9 cellular contexts compared by ENCODE assay signal in the genomic region with DNA sequence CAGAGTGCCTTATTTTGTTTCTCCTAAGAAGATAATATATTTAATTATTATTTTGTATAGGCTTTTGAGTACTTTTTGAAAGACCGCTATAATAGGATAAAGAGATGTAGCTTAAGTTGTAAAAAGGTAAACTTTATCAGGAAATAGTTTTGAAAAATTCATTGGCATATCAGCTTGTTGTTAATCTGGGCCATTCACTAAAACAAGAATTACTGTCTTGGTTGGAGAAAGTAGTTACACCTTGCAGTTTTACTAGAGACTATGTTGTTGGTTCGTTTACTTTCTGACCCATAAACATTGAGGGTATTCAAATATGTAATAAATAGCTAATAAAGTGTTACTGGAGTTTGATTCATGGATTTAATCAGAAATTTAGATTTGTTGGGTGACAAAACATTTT. TPM values are rescaled to one million over a fixed set of nuclear protein-coding genes. Genes with fewer than 3 reads are reported as not detected.
A peak's percentile ranks its signal among the peaks of the same experiment; 100 is the strongest.
DNase-seq lines count a peak whose midpoint lies in the region; ATAC-seq and TF ChIP-seq lines count a peak whose summit lies in the region.
"Had no signal": no experiment of that assay in that cellular context is flagged by ENCODE, and none has a peak within 500 bp of the region (broad histone marks: within the 10 kb centered on the region; RNA-seq: fewer than 3 reads in every experiment).

No MANE protein-coding gene starts in this region.

- H3K27ac ChIP-seq in suprapubic skin (no peak overlapping the region), upper lobe of left lung (peak overlapping the region in 1 of 4 donors; percentile 90)

- no peak overlapping the region for H3K9ac ChIP-seq in iPS-15b (ENCODE audit: low read depth, low read length)

- peak overlapping the region; percentile 45 for H3K27ac Mint-ChIP-seq in activated T-helper 1 cell treated with anti-CD3 and anti-CD28 coated beads, Interleukin-12 subunit alpha, Interleukin-12 subunit beta, Interleukin-2, Interleukin-4 antibody, amounts not matched to agents 30 ng/mL and 10 ng/mL and 1 ng/mL, durations not matched to agents 14 hours and 24 hours and 36 hours

- H3K4me1 ChIP-seq in iPS-15b (ENCODE audit: control insufficient read depth, insufficient read depth, low read length) (peaks cover 3% of the 10 kb centered on the region), suprapubic skin (peaks cover 52% of the 10 kb centered on the region), upper lobe of left lung (peaks cover 40 to 67% (median 48%) of the 10 kb centered on the region in 4 donors)

- no peaks in the 10 kb centered on the region for H3K9me3 ChIP-seq in iPS-15b (ENCODE audit: control insufficient read depth, insufficient read depth, low read length)
- H3K9me3 ChIP-seq in suprapubic skin, result no peaks in the 10 kb centered on the region
- no peaks in the 10 kb centered on the region for H3K9me3 ChIP-seq in upper lobe of left lung

- H3K36me3 Mint-ChIP-seq in activated T-cell treated with anti-CD3 and anti-CD28 coated beads, Interleukin-2, amount 50 U/mL, for 4 hours (ENCODE audit: insufficient read depth), result peaks cover 20% of the 10 kb centered on the region
- peaks cover 28% of the 10 kb centered on the region for H3K36me3 Mint-ChIP-seq in activated T-helper 1 cell treated with anti-CD3 and anti-CD28 coated beads, Interleukin-12 subunit alpha, Interleukin-12 subunit beta, Interleukin-2, Interleukin-4 antibody, amounts not matched to agents 30 ng/mL and 10 ng/mL and 1 ng/mL, durations not matched to agents 14 hours and 24 hours and 36 hours (ENCODE audit: low read depth)

- no peaks in the 10 kb centered on the region for H3K27me3 Mint-ChIP-seq in activated T-cell treated with anti-CD3 and anti-CD28 coated beads, Interleukin-2, amount 50 U/mL, for 4 hours (ENCODE audit: low read depth)
- peaks cover 4% of the 10 kb centered on the region for H3K27me3 Mint-ChIP-seq in activated T-helper 1 cell treated with anti-CD3 and anti-CD28 coated beads, Interleukin-12 subunit alpha, Interleukin-12 subunit beta, Interleukin-2, Interleukin-4 antibody, amounts not matched to agents 30 ng/mL and 10 ng/mL and 1 ng/mL, durations not matched to agents 14 hours and 24 hours and 36 hours (ENCODE audit: insufficient read depth)

- ATAC-seq in activated T-cell treated with anti-CD3 and anti-CD28 coated beads, Interleukin-2, amount 50 U/mL, for 4 hours, result no peak
- ATAC-seq in HG03457 (IDR thresholded peaks at IDR 0.05; ENCODE audit: unreplicated experiment) (no peak), upper lobe of left lung (ENCODE audit: low FRiP score in 2 of 2) (no peak)

- TF ChIP-seq CTCF in suprapubic skin (IDR thresholded peaks at IDR 0.05), result no peak
- no peak for TF ChIP-seq CTCF in upper lobe of left lung (IDR thresholded peaks at IDR 0.05)

- peak overlapping the region; percentile 96 for H3K4me3 Mint-ChIP-seq in activated T-cell treated with anti-CD3 and anti-CD28 coated beads, Interleukin-2, amount 50 U/mL, for 4 hours
- H3K4me3 Mint-ChIP-seq in activated T-helper 1 cell treated with anti-CD3 and anti-CD28 coated beads, Interleukin-12 subunit alpha, Interleukin-12 subunit beta, Interleukin-2, Interleukin-4 antibody, amounts not matched to agents 30 ng/mL and 10 ng/mL and 1 ng/mL, durations not matched to agents 14 hours and 24 hours and 36 hours, result peak overlapping the region; percentile 97

- intact Hi-C loops in activated T-helper 1 cell treated with anti-CD3 and anti-CD28 coated beads, Interleukin-12 subunit alpha, Interleukin-12 subunit beta, Interleukin-2, Interleukin-4 antibody, amounts not matched to agents 30 ng/mL and 10 ng/mL and 1 ng/mL, durations not matched to agents 14 hours and 24 hours and 36 hours (cut with micrococcal nuclease), result no loop called here

- H3K4me3 ChIP-seq in iPS-15b (ENCODE audit: low read depth, low read length), result peak overlapping the region; percentile 89
- H3K4me3 ChIP-seq in suprapubic skin, result peak overlapping the region; percentile 92
- H3K4me3 ChIP-seq in upper lobe of left lung, result peak overlapping the region in 2 of 4 donors; percentile 87 to 90

- H3K36me3 ChIP-seq in iPS-15b (ENCODE audit: control insufficient read depth, insufficient read depth, low read length), result no peaks in the 10 kb centered on the region
- peaks cover 2% of the 10 kb centered on the region for H3K36me3 ChIP-seq in suprapubic skin
- peaks cover 0 to 11% (median 0%) of the 10 kb centered on the region in 4 donors for H3K36me3 ChIP-seq in upper lobe of left lung

- no peaks in the 10 kb centered on the region for H3K9me3 Mint-ChIP-seq in activated T-cell treated with anti-CD3 and anti-CD28 coated beads, Interleukin-2, amount 50 U/mL, for 4 hours
- no peaks in the 10 kb centered on the region for H3K9me3 Mint-ChIP-seq in activated T-helper 1 cell treated with anti-CD3 and anti-CD28 coated beads, Interleukin-12 subunit alpha, Interleukin-12 subunit beta, Interleukin-2, Interleukin-4 antibody, amounts not matched to agents 30 ng/mL and 10 ng/mL and 1 ng/mL, durations not matched to agents 14 hours and 24 hours and 36 hours

- peaks cover 61% of the 10 kb centered on the region for H3K4me1 Mint-ChIP-seq in activated T-cell treated with anti-CD3 and anti-CD28 coated beads, Interleukin-2, amount 50 U/mL, for 4 hours (ENCODE audit: low read depth)
- peaks cover 59% of the 10 kb centered on the region for H3K4me1 Mint-ChIP-seq in activated T-helper 1 cell treated with anti-CD3 and anti-CD28 coated beads, Interleukin-12 subunit alpha, Interleukin-12 subunit beta, Interleukin-2, Interleukin-4 antibody, amounts not matched to agents 30 ng/mL and 10 ng/mL and 1 ng/mL, durations not matched to agents 14 hours and 24 hours and 36 hours (ENCODE audit: low read depth)

- WGBS in suprapubic skin, result 62% methylated on average over 2 of the region's 2 CpGs
- WGBS in upper lobe of left lung, 2 donors, result 61 to 70% methylated on average over 2 of the region's 2 CpGs

- TF ChIP-seq EP300 in suprapubic skin (IDR thresholded peaks at IDR 0.05), result no peak
- TF ChIP-seq EP300 in upper lobe of left lung (IDR thresholded peaks at IDR 0.05), result no peak

- no peak for TF ChIP-seq POLR2A in suprapubic skin (IDR thresholded peaks at IDR 0.05)
- TF ChIP-seq POLR2A in upper lobe of left lung (IDR thresholded peaks at IDR 0.05), result no peak

- H3K27me3 ChIP-seq in iPS-15b (ENCODE audit: control insufficient read depth, insufficient read depth, low read length) (no peaks in the 10 kb centered on the region), suprapubic skin (no peaks in the 10 kb centered on the region), upper lobe of left lung (no peaks in the 10 kb centered on the region)

- DNase-seq in activated T-cell treated with anti-CD3 and anti-CD28 coated beads, Interleukin-2, amount 50 U/mL, for 4 hours, result no peak
- no peak for DNase-seq in activated T-cell treated with anti-CD3 and anti-CD28 coated beads, Interleukin-2, amount 50 U/mL, for 48 hours
- DNase-seq in activated T-helper 1 cell treated with anti-CD3 and anti-CD28 coated beads, Interleukin-12 subunit alpha, Interleukin-12 subunit beta, Interleukin-2, Interleukin-4 antibody, amounts not matched to agents 30 ng/mL and 10 ng/mL and 1 ng/mL, durations not matched to agents 14 hours and 24 hours and 36 hours (ENCODE audit: low spot score), result no peak
- DNase-seq in suprapubic skin (ENCODE audit: low spot score in 2 of 2) (no peak), upper lobe of left lung (no peak), NCI-H345 (lab: John Stamatoyannopoulos, UW) (no peak)
- DNase-seq: head of caudate nucleus had no signal

RNA-seq across cellular contexts. Expression of gene TNPO1, which starts 33.7 kb away (rescaled TPM):
- total RNA-seq in activated T-cell treated with anti-CD3 and anti-CD28 coated beads, Interleukin-2, amount 50 U/mL, for 4 hours, result 100 to 1,000 TPM; 145 to 166 (median 152) TPM
- 133 and 142 TPM in 2 replicates for total RNA-seq in activated T-helper 1 cell treated with anti-CD3 and anti-CD28 coated beads, Interleukin-12 subunit alpha, Interleukin-12 subunit beta, Interleukin-2, Interleukin-4 antibody, amounts not matched to agents 30 ng/mL and 10 ng/mL and 1 ng/mL, durations not matched to agents 14 hours and 24 hours and 36 hours
- total RNA-seq in suprapubic skin, result 10 to 100 TPM; 40.7 to 81.0 (median 51.2) TPM
- total RNA-seq in upper lobe of left lung, result 100 to 1,000 TPM in 1 of 6 donors, 10 to 100 TPM in 5; 39.5 to 150 (median 70.9) TPM
